1 cellular context compared by ENCODE assay signal in the genomic region with DNA sequence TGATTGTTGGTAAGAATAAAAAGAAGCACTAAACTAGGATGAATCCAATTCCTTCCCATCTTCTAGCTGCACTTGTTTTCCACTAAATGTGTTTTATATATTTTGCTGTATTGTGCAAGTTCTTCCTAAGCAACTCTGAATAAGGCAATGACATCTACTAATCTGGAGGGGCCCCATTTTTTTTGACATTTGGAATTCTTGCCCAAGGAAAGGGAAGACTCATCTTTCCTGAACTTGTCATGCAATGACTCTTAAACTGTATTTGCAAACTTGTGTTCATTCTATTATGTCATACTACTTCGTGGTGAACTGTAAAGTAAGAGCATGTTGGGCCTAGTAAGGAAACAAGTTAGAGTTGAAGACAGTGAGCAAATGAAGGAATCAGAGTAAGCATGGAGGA.
TF ChIP-seq lines count a peak whose summit lies in the region.

No MANE protein-coding gene starts in this region.

TF ChIP-seq in WTC11, 78 proteins besides CTCF, POLR2A, EP300 and RAD21 (continued from another document):
- TF ChIP-seq AR (CRISPR knock-in tag; IDR thresholded peaks at IDR 0.05) (no peak), FOXK1 (CRISPR knock-in tag; IDR thresholded peaks at IDR 0.05) (no peak), GTF2I (CRISPR knock-in tag; conservative IDR thresholded peaks at IDR 0.05) (no peak), PRRX2 (CRISPR knock-in tag; IDR thresholded peaks at IDR 0.05) (no peak), CREM (CRISPR knock-in tag; IDR thresholded peaks at IDR 0.05) (no peak), ELF4 (CRISPR knock-in tag; IDR thresholded peaks at IDR 0.05; ENCODE audit: low read depth) (no peak)
